Comparison of ENCODE assay signal across 25 cellular contexts in genomic region chr1:30508651-30509050, GRCh38.
"Had no signal": no experiment of that assay in that cellular context is flagged by ENCODE, and none has a peak within 500 bp of the region (broad histone marks: within the 10 kb centered on the region; RNA-seq: fewer than 3 reads in every experiment).

No MANE protein-coding gene starts in this region.

- ATAC-seq: activated CD4-positive, alpha-beta T cell treated with anti-CD3 and anti-CD28 coated beads for 36 hours; activated naive CD8-positive, alpha-beta T cell treated with anti-CD3 and anti-CD28 coated beads, Interleukin-2, amount 50 U/mL, for 24 hours; body of pancreas; esophagus mucosa; heart left ventricle had no signal

- H3K27me3 ChIP-seq: adrenal gland, body of pancreas had no signal

- H3K27ac Mint-ChIP-seq: activated CD4-positive, alpha-beta memory T cell treated with anti-CD3 and anti-CD28 coated beads, Interleukin-2, amount 10 ng/mL, durations not matched to agents 7 days and 5 days; activated CD4-positive, alpha-beta T cell treated with anti-CD3 and anti-CD28 coated beads for 36 hours; activated CD4-positive, alpha-beta T cell treated with anti-CD3 and anti-CD28 coated beads, Interleukin-2, amount 10 ng/mL, durations not matched to agents 24 days and 14 days; activated naive CD4-positive, alpha-beta T cell treated with anti-CD3 and anti-CD28 coated beads for 36 hours; activated naive CD4-positive, alpha-beta T cell treated with anti-CD3 and anti-CD28 coated beads, Interleukin-2, amount 50 U/mL, for 24 hours; activated naive CD8-positive, alpha-beta T cell treated with anti-CD3 and anti-CD28 coated beads for 36 hours; activated naive CD8-positive, alpha-beta T cell treated with anti-CD3 and anti-CD28 coated beads, Interleukin-2, amount 50 U/mL, for 24 hours; activated T-helper 1 cell treated with anti-CD3 and anti-CD28 coated beads, Interleukin-12 subunit alpha, Interleukin-12 subunit beta, Interleukin-2, Interleukin-4 antibody, amounts not matched to agents 30 ng/mL and 10 ng/mL and 1 ng/mL, durations not matched to agents 14 hours and 24 hours and 36 hours; activated T-helper 2 cell treated with anti-CD3 and anti-CD28 coated beads, Interferon-gamma antibody, Interleukin-2, Interleukin-4, amounts not matched to agents 10 μg/mL and 5 μg/mL and 100 μg/mL, durations not matched to agents 14 hours and 24 hours and 36 hours had no signal

- H3K4me1 Mint-ChIP-seq: activated CD4-positive, alpha-beta memory T cell treated with anti-CD3 and anti-CD28 coated beads, Interleukin-2, amount 10 ng/mL, durations not matched to agents 7 days and 5 days; activated CD4-positive, alpha-beta T cell treated with anti-CD3 and anti-CD28 coated beads for 36 hours; activated CD4-positive, alpha-beta T cell treated with anti-CD3 and anti-CD28 coated beads, Interleukin-2, amount 10 ng/mL, durations not matched to agents 24 days and 14 days; activated naive CD4-positive, alpha-beta T cell treated with anti-CD3 and anti-CD28 coated beads, Interleukin-2, amount 50 U/mL, for 24 hours; activated naive CD8-positive, alpha-beta T cell treated with anti-CD3 and anti-CD28 coated beads for 36 hours; activated naive CD8-positive, alpha-beta T cell treated with anti-CD3 and anti-CD28 coated beads, Interleukin-2, amount 50 U/mL, for 24 hours had no signal

- DNase-seq: activated CD4-positive, alpha-beta memory T cell treated with anti-CD3 and anti-CD28 coated beads, Interleukin-2, amount 10 ng/mL, durations not matched to agents 7 days and 5 days; activated CD4-positive, alpha-beta T cell treated with anti-CD3 and anti-CD28 coated beads for 36 hours; activated CD4-positive, alpha-beta T cell treated with anti-CD3 and anti-CD28 coated beads, Interleukin-2, amount 10 ng/mL, durations not matched to agents 24 days and 14 days; activated CD4-positive, CD25-positive, alpha-beta regulatory T cell; activated CD4-positive, CD25-positive, alpha-beta regulatory T cell treated with anti-CD3 and anti-CD28 coated beads, Interleukin-2, amount 50 U/mL, for 72 hours; activated effector memory CD4-positive, alpha-beta T cell treated with anti-CD3 and anti-CD28 coated beads, Interleukin-2, amount 50 U/mL, for 16 hours; activated naive CD4-positive, alpha-beta T cell treated with anti-CD3 and anti-CD28 coated beads for 36 hours; activated naive CD8-positive, alpha-beta T cell treated with anti-CD3 and anti-CD28 coated beads for 36 hours; activated naive CD8-positive, alpha-beta T cell treated with anti-CD3 and anti-CD28 coated beads, Interleukin-2, amount 50 U/mL, for 24 hours; activated T-cell treated with anti-CD3 and anti-CD28 coated beads, Interleukin-2, amount 50 U/mL, for 1 hour; activated T-cell treated with anti-CD3 and anti-CD28 coated beads, Interleukin-2, amount 50 U/mL, for 48 hours; amygdala; aorta; body of pancreas; caudate nucleus; effector CD8-positive, alpha-beta T cell; foreskin fibroblast; glutamatergic neuron; heart left ventricle; T-helper 2 cell had no signal

- H3K27me3 Mint-ChIP-seq: activated CD4-positive, alpha-beta T cell treated with anti-CD3 and anti-CD28 coated beads, Interleukin-2, amount 10 ng/mL, durations not matched to agents 24 days and 14 days had no signal

- H3K4me3 ChIP-seq: adrenal gland, body of pancreas, heart left ventricle had no signal

- H3K9me3 ChIP-seq: adrenal gland, body of pancreas had no signal

- H3K4me3 Mint-ChIP-seq: activated CD4-positive, alpha-beta memory T cell treated with anti-CD3 and anti-CD28 coated beads, Interleukin-2, amount 10 ng/mL, durations not matched to agents 7 days and 5 days; activated CD4-positive, alpha-beta T cell treated with anti-CD3 and anti-CD28 coated beads for 36 hours; activated CD4-positive, alpha-beta T cell treated with anti-CD3 and anti-CD28 coated beads, Interleukin-2, amount 10 ng/mL, durations not matched to agents 24 days and 14 days; activated naive CD4-positive, alpha-beta T cell treated with anti-CD3 and anti-CD28 coated beads for 36 hours; activated naive CD4-positive, alpha-beta T cell treated with anti-CD3 and anti-CD28 coated beads, Interleukin-2, amount 50 U/mL, for 24 hours; activated naive CD8-positive, alpha-beta T cell treated with anti-CD3 and anti-CD28 coated beads for 36 hours; activated naive CD8-positive, alpha-beta T cell treated with anti-CD3 and anti-CD28 coated beads, Interleukin-2, amount 50 U/mL, for 24 hours; activated T-helper 1 cell treated with anti-CD3 and anti-CD28 coated beads, Interleukin-12 subunit alpha, Interleukin-12 subunit beta, Interleukin-2, Interleukin-4 antibody, amounts not matched to agents 30 ng/mL and 10 ng/mL and 1 ng/mL, durations not matched to agents 14 hours and 24 hours and 36 hours had no signal

- H3K4me1 ChIP-seq: adrenal gland, body of pancreas, heart left ventricle had no signal

- H3K36me3 Mint-ChIP-seq: activated naive CD4-positive, alpha-beta T cell treated with anti-CD3 and anti-CD28 coated beads, Interleukin-2, amount 50 U/mL, for 24 hours; activated naive CD8-positive, alpha-beta T cell treated with anti-CD3 and anti-CD28 coated beads for 36 hours had no signal

- H3K36me3 ChIP-seq: adrenal gland, heart left ventricle had no signal

- H3K9me3 Mint-ChIP-seq: activated CD4-positive, alpha-beta memory T cell treated with anti-CD3 and anti-CD28 coated beads, Interleukin-2, amount 10 ng/mL, durations not matched to agents 7 days and 5 days; activated CD4-positive, alpha-beta T cell treated with anti-CD3 and anti-CD28 coated beads, Interleukin-2, amount 10 ng/mL, durations not matched to agents 24 days and 14 days; activated naive CD4-positive, alpha-beta T cell treated with anti-CD3 and anti-CD28 coated beads for 36 hours; activated naive CD4-positive, alpha-beta T cell treated with anti-CD3 and anti-CD28 coated beads, Interleukin-2, amount 50 U/mL, for 24 hours; activated naive CD8-positive, alpha-beta T cell treated with anti-CD3 and anti-CD28 coated beads for 36 hours; activated naive CD8-positive, alpha-beta T cell treated with anti-CD3 and anti-CD28 coated beads, Interleukin-2, amount 50 U/mL, for 24 hours; activated T-helper 1 cell treated with anti-CD3 and anti-CD28 coated beads, Interleukin-12 subunit alpha, Interleukin-12 subunit beta, Interleukin-2, Interleukin-4 antibody, amounts not matched to agents 30 ng/mL and 10 ng/mL and 1 ng/mL, durations not matched to agents 14 hours and 24 hours and 36 hours; activated T-helper 2 cell treated with anti-CD3 and anti-CD28 coated beads, Interferon-gamma antibody, Interleukin-2, Interleukin-4, amounts not matched to agents 10 μg/mL and 5 μg/mL and 100 μg/mL, durations not matched to agents 14 hours and 24 hours and 36 hours had no signal

- H3K27ac ChIP-seq: adrenal gland, body of pancreas, heart left ventricle had no signal
